15 cellular contexts compared by ENCODE assay signal in the genomic region with DNA sequence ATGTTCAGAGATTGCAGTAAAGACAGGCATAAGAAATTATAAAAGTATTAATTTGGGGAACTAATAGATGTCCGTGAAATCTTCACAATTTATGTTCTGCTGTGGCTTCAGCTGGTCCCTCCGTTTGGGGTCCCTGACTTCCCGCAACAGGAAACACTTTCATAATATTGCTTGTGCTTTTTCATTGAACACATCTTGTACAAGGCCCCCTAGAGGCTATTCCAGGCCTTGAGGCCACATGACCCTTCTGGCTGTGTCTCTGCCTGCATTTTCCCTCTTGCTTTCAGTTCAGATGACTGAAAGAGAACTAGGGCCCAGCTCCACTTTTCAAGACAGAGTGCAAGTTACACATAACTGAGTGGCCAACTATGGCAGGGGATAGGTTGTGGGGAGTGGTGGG. TPM values are rescaled to one million over a fixed set of nuclear protein-coding genes. Genes with fewer than 3 reads are reported as not detected.
DNase-seq lines count a peak whose midpoint lies in the region; ATAC-seq and TF ChIP-seq lines count a peak whose summit lies in the region.
"Had no signal": no experiment of that assay in that cellular context is flagged by ENCODE, and none has a peak within 500 bp of the region (broad histone marks: within the 10 kb centered on the region; RNA-seq: fewer than 3 reads in every experiment).

No MANE protein-coding gene starts in this region.

- intact Hi-C loops in ascending aorta (cut with DNase I) = no loop called here

- ATAC-seq in activated CD8-positive, alpha-beta T cell treated with anti-CD3 and anti-CD28 coated beads, Interleukin-2, amount 10 ng/mL, durations not matched to agents 7 days and 5 days = peak; percentile 30
- ATAC-seq: heart right ventricle; naive thymus-derived CD8-positive, alpha-beta T cell; WTC11 had no signal

- TF ChIP-seq RAD21 in Ishikawa (IDR thresholded peaks at IDR 0.05; ENCODE audit: low read depth) = no peak

- H3K27ac Mint-ChIP-seq in activated CD8-positive, alpha-beta T cell treated with anti-CD3 and anti-CD28 coated beads, Interleukin-2, amount 10 ng/mL, durations not matched to agents 7 days and 5 days = no peak overlapping the region
- H3K27ac Mint-ChIP-seq: CD4-positive, CD25-positive, alpha-beta regulatory T cell; naive thymus-derived CD8-positive, alpha-beta T cell; WTC11 had no signal

- TF ChIP-seq CTCF in ascending aorta (IDR thresholded peaks at IDR 0.05) (no peak), Peyer's patch (IDR thresholded peaks at IDR 0.05) (no peak)

- peaks cover 0 to 7% of the 10 kb centered on the region in 2 donors for H3K9me3 ChIP-seq in ascending aorta
- H3K9me3 ChIP-seq in Peyer's patch = no peaks in the 10 kb centered on the region

- peaks cover 10% of the 10 kb centered on the region for H3K4me1 Mint-ChIP-seq in activated CD8-positive, alpha-beta T cell treated with anti-CD3 and anti-CD28 coated beads, Interleukin-2, amount 10 ng/mL, durations not matched to agents 7 days and 5 days (ENCODE audit: low read depth)
- H3K4me1 Mint-ChIP-seq: naive thymus-derived CD8-positive, alpha-beta T cell; WTC11 had no signal

- peaks cover 6% of the 10 kb centered on the region for H3K9me3 Mint-ChIP-seq in activated CD8-positive, alpha-beta T cell treated with anti-CD3 and anti-CD28 coated beads, Interleukin-2, amount 10 ng/mL, durations not matched to agents 7 days and 5 days (ENCODE audit: insufficient read depth)

- H3K27me3 Mint-ChIP-seq in activated CD8-positive, alpha-beta T cell treated with anti-CD3 and anti-CD28 coated beads, Interleukin-2, amount 10 ng/mL, durations not matched to agents 7 days and 5 days (ENCODE audit: low read depth) = no peaks in the 10 kb centered on the region
- H3K27me3 Mint-ChIP-seq: CD4-positive, CD25-positive, alpha-beta regulatory T cell; naive thymus-derived CD8-positive, alpha-beta T cell had no signal

- H3K4me1 ChIP-seq in ascending aorta (peaks cover 4 to 8% of the 10 kb centered on the region in 2 donors), Peyer's patch (no peaks in the 10 kb centered on the region)

- POLR2A ChIA-PET in activated CD8-positive, alpha-beta T cell treated with anti-CD3 and anti-CD28 coated beads, Interleukin-2, amount 10 ng/mL, durations not matched to agents 7 days and 5 days (lab: Charles Lee) = no interaction called here

- H3K4me3 ChIP-seq in ascending aorta (no peak overlapping the region), Peyer's patch (no peak overlapping the region)
- H3K4me3 ChIP-seq: heart right ventricle, SK-N-MC had no signal

- H3K27me3 ChIP-seq in ascending aorta (no peaks in the 10 kb centered on the region), Peyer's patch (no peaks in the 10 kb centered on the region)
- H3K27me3 ChIP-seq: heart right ventricle had no signal

- H3K36me3 Mint-ChIP-seq in activated CD8-positive, alpha-beta T cell treated with anti-CD3 and anti-CD28 coated beads, Interleukin-2, amount 10 ng/mL, durations not matched to agents 7 days and 5 days (ENCODE audit: low read depth) = peaks cover 17% of the 10 kb centered on the region

- H3K4me3 Mint-ChIP-seq in activated CD8-positive, alpha-beta T cell treated with anti-CD3 and anti-CD28 coated beads, Interleukin-2, amount 10 ng/mL, durations not matched to agents 7 days and 5 days = no peak overlapping the region
- H3K4me3 Mint-ChIP-seq: CD4-positive, CD25-positive, alpha-beta regulatory T cell; naive thymus-derived CD8-positive, alpha-beta T cell; WTC11 had no signal

- CTCF ChIA-PET in activated CD8-positive, alpha-beta T cell treated with anti-CD3 and anti-CD28 coated beads, Interleukin-2, amount 10 ng/mL, durations not matched to agents 7 days and 5 days (lab: Charles Lee) = no interaction called here

- no peak for TF ChIP-seq POLR2A in Peyer's patch (IDR thresholded peaks at IDR 0.05)

- H3K27ac ChIP-seq in ascending aorta = no peak overlapping the region
- H3K27ac ChIP-seq in Peyer's patch = no peak overlapping the region
- H3K27ac ChIP-seq: heart right ventricle, HL-60, SK-N-MC had no signal

- TF ChIP-seq EP300 in Ishikawa (IDR thresholded peaks at IDR 0.05; ENCODE audit: borderline replicate concordance) = no peak

- peak; percentile 2 for DNase-seq in stimulated activated CD4-positive, alpha-beta T cell treated with anti-CD3 and anti-CD28 coated beads, Interleukin-1b, Interleukin-23, amount 100 ng/mL, for 48 hours
- no peak for DNase-seq in stimulated activated CD4-positive, alpha-beta T cell treated with anti-CD3 and anti-CD28 coated beads, Interleukin-4, amount 100 ng/mL, for 24 hours
- no peak for DNase-seq in activated CD8-positive, alpha-beta T cell treated with anti-CD3 and anti-CD28 coated beads, Interleukin-2, amount 10 ng/mL, durations not matched to agents 7 days and 5 days
- DNase-seq in ascending aorta (ENCODE audit: low spot score in 2 of 2) (no peak), Peyer's patch (no peak), NCI-H2196 (lab: John Stamatoyannopoulos, UW; ENCODE audit: unreplicated experiment) (no peak), SK-N-DZ (ENCODE audit: low spot score) (no peak)
- DNase-seq: heart right ventricle; naive thymus-derived CD8-positive, alpha-beta T cell; NCI-H526 treated with DMSO at 0.1 percent for 48 hours had no signal

- H3K36me3 ChIP-seq in ascending aorta (peaks cover 0 to 7% of the 10 kb centered on the region in 2 donors), Peyer's patch (peaks cover 0 to 4% (median 0%) of the 10 kb centered on the region in 3 donors)

TF ChIP-seq in Ishikawa, 13 proteins besides CTCF, POLR2A, EP300 and RAD21:
- TF ChIP-seq CREB1 (IDR thresholded peaks at IDR 0.05; ENCODE audit: low read depth) (no peak), TCF12 (IDR thresholded peaks at IDR 0.05; ENCODE audit: low read depth) (no peak), ZBTB7A (IDR thresholded peaks at IDR 0.05; ENCODE audit: low read depth) (no peak), TAF1 (IDR thresholded peaks at IDR 0.05; ENCODE audit: low read depth) (no peak), CEBPB (IDR thresholded peaks at IDR 0.05) (no peak)
- TF ChIP-seq, protein P1, sequence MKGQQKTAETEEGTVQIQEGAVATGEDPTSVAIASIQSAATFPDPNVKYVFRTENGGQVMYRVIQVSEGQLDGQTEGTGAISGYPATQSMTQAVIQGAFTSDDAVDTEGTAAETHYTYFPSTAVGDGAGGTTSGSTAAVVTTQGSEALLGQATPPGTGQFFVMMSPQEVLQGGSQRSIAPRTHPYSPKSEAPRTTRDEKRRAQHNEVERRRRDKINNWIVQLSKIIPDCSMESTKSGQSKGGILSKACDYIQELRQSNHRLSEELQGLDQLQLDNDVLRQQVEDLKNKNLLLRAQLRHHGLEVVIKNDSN (IDR thresholded peaks at IDR 0.05) = 0 out of 2 replicates have a peak, but pooled peaks have one; percentile 19

RNA-seq across cellular contexts. Expression of a gene that starts 26.5 kb away (rescaled TPM):
- 1 to 10 TPM; 8.1 to 8.8 TPM for total RNA-seq in activated CD8-positive, alpha-beta T cell treated with anti-CD3 and anti-CD28 coated beads, Interleukin-2, amount 10 ng/mL, durations not matched to agents 7 days and 5 days
- total RNA-seq in ascending aorta = 2.1 TPM
- total RNA-seq in Peyer's patch = 10 to 100 TPM in 3 of 4 donors, 1 to 10 TPM in 1; 9.9 to 18.2 (median 13.1) TPM
- 21.3 and 25.9 TPM in 2 replicates for polyA plus RNA-seq in SK-N-DZ (2014; cell fraction: cytosol; rRNA removed)
- polyA plus RNA-seq in SK-N-DZ (2014; cell fraction: nucleus; rRNA removed) = 13.5 and 15.0 TPM in 2 replicates

RNA-seq across cellular contexts. Expression of a gene that starts 26.7 kb away (rescaled TPM):
- 10 to 100 TPM; 20.4 to 22.1 TPM for total RNA-seq in activated CD8-positive, alpha-beta T cell treated with anti-CD3 and anti-CD28 coated beads, Interleukin-2, amount 10 ng/mL, durations not matched to agents 7 days and 5 days
- 12.3 TPM for total RNA-seq in ascending aorta
- total RNA-seq in Peyer's patch = 10 to 100 TPM; 11.6 to 22.1 (median 20.0) TPM
- polyA plus RNA-seq in SK-N-DZ (2014; cell fraction: cytosol; rRNA removed) = 25.1 and 26.8 TPM in 2 replicates
- 40.0 and 43.9 TPM in 2 replicates for polyA plus RNA-seq in SK-N-DZ (2014; cell fraction: nucleus; rRNA removed)

RNA-seq across cellular contexts. Expression of a gene that starts 55.6 kb away (rescaled TPM):
- 1 to 10 TPM; 5.8 to 6.7 TPM for total RNA-seq in activated CD8-positive, alpha-beta T cell treated with anti-CD3 and anti-CD28 coated beads, Interleukin-2, amount 10 ng/mL, durations not matched to agents 7 days and 5 days
- total RNA-seq in ascending aorta = 8.9 TPM
- 10 to 100 TPM; 15.1 to 35.5 (median 17.0) TPM for total RNA-seq in Peyer's patch
- polyA plus RNA-seq in SK-N-DZ (2014; cell fraction: cytosol; rRNA removed) = 6.6 and 7.4 TPM in 2 replicates
- polyA plus RNA-seq in SK-N-DZ (2014; cell fraction: nucleus; rRNA removed) = 5.5 and 5.8 TPM in 2 replicates
